In the genomic region with DNA sequence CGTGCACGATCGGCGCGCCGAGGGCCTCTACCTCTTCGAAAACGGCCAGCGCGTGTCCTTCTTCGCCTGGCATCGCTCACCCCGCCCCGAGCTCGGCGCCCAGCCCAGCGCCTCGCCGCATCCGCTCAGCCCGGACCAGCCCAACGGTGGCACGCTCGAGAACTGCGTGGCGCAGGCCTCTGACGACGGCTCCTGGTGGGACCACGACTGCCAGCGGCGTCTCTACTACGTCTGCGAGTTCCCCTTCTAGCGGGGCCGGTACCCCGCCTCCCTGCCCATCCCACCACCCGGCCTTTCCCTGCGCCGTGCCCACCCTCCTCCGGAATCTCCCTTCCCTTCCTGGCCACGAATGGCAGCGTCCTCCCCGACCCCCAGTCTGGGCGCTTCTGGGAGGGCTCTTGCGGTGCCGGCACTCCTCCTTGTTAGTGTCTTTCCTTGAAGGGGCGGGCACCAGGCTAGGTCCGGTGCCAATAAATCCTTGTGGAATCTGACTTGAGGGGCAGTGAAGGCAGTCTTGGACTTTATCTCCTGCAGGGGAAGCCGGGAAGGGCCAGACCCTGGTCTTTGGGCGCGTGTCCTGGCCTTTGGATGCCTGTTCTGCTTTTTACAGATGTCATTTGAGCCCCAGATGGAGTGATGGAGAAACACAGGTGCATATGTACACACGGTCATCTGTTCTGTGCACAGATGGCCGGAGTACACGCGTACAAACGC, we compare ENCODE assay signal across 8 cellular contexts. TPM values are rescaled to one million over a fixed set of nuclear protein-coding genes. Genes with fewer than 3 reads are reported as not detected.
DNase-seq lines count a peak whose midpoint lies in the region; ATAC-seq and TF ChIP-seq lines count a peak whose summit lies in the region.

No MANE protein-coding gene starts in this region.

- 7% methylated on average over 56 of the region's 56 CpGs for WGBS in urinary bladder

- H3K4me3 ChIP-seq in GM12865 (ENCODE audit: low read depth, low read length) (peak overlapping the region; percentile 55), brain microvascular endothelial cell (ENCODE audit: low read depth, low read length) (peak overlapping the region; percentile 54), urinary bladder (ENCODE audit: low read depth, low read length) (peak overlapping the region; percentile 55)

- H3K27me3 ChIP-seq in brain microvascular endothelial cell (replicated peaks), result no peaks in the 10 kb centered on the region

- in situ Hi-C loops in brain microvascular endothelial cell (cut with HindIII; ENCODE audit: low pct_ligation_motif_present, low sequenced_read_pairs), result no loop called here

- TF ChIP-seq CTCF in GM12865 (IDR thresholded peaks at IDR 0.05; ENCODE audit: insufficient read depth, low read depth, low read length, missing control alignments) (no peak), brain microvascular endothelial cell (IDR thresholded peaks at IDR 0.05; ENCODE audit: low read depth, low read length, missing control alignments) (no peak)

- no peaks in the 10 kb centered on the region for H3K36me3 ChIP-seq in brain microvascular endothelial cell (replicated peaks)
- H3K36me3 ChIP-seq in urinary bladder (ENCODE audit: insufficient read depth), result no peaks in the 10 kb centered on the region

- DNase-seq in GM12865 (ENCODE audit: low read depth) (no peak), brain microvascular endothelial cell (no peak), medulla oblongata (ENCODE audit: extremely low spot score) (peak; percentile 6), amniotic stem cell (lab: John Stamatoyannopoulos, UW) (no peak), NCI-H1436 treated with DMSO at 0.1 percent for 48 hours (lab: John Stamatoyannopoulos, UW) (no peak)
- DNase-seq in effector CD8-positive, alpha-beta T cell (lab: John Stamatoyannopoulos, UW), result no peak

- peak overlapping the region; percentile 41 for H3K27ac ChIP-seq in brain microvascular endothelial cell
- H3K27ac ChIP-seq in urinary bladder (ENCODE audit: low read depth), result peak overlapping the region; percentile 28

- H3K4me1 ChIP-seq in urinary bladder (ENCODE audit: insufficient read depth), result no peaks in the 10 kb centered on the region

- peak; percentile 18 for ATAC-seq in HG03442 (IDR thresholded peaks at IDR 0.05; ENCODE audit: unreplicated experiment)

RNA-seq across cellular contexts. Expression of gene CLEC11A, which starts 2.2 kb away (rescaled TPM):
- total RNA-seq in urinary bladder, result 32.4 TPM
- polyA plus RNA-seq in urinary bladder, result 43.7 TPM

RNA-seq across cellular contexts. Expression of gene SHANK1, which starts 5.8 kb away (rescaled TPM):
- total RNA-seq in urinary bladder, result 4.3 TPM
- polyA plus RNA-seq in urinary bladder, result 0.60 TPM

RNA-seq across cellular contexts. Expression of gene GPR32, which starts 44.9 kb away (rescaled TPM):
- total RNA-seq in urinary bladder, result not detected
- not detected for polyA plus RNA-seq in urinary bladder
